7 cellular contexts compared by ENCODE assay signal in genomic region chr3:2615080-2615479, GRCh38.
"Had no signal": no experiment of that assay in that cellular context is flagged by ENCODE, and none has a peak within 500 bp of the region (broad histone marks: within the 10 kb centered on the region; RNA-seq: fewer than 3 reads in every experiment).

No MANE protein-coding gene starts in this region.

- FAIRE-seq: G401.6, GM12891, GM12892, GM18507, GM19239 had no signal

- DNase-seq: GDM1, GF-D8 had no signal
